17 cellular contexts compared by ENCODE assay signal in genomic region chr17:72900542-72900941, GRCh38.
A peak's percentile ranks its signal among the peaks of the same experiment; 100 is the strongest.
DNase-seq lines count a peak whose midpoint lies in the region; ATAC-seq and TF ChIP-seq lines count a peak whose summit lies in the region.
"Had no signal": no experiment of that assay in that cellular context is flagged by ENCODE, and none has a peak within 500 bp of the region (broad histone marks: within the 10 kb centered on the region; RNA-seq: fewer than 3 reads in every experiment).

No MANE protein-coding gene starts in this region.

- POLR2A ChIA-PET in activated CD4-positive, alpha-beta T cell treated with anti-CD3 and anti-CD28 coated beads for 36 hours (lab: Charles Lee): no interaction called here

- no peaks in the 10 kb centered on the region for H3K27me3 Mint-ChIP-seq in brain
- no peaks in the 10 kb centered on the region for H3K27me3 Mint-ChIP-seq in activated T-cell treated with anti-CD3 and anti-CD28 coated beads, Interleukin-2, amount 50 U/mL, for 4 hours (ENCODE audit: low read depth)
- H3K27me3 Mint-ChIP-seq in activated CD4-positive, alpha-beta T cell treated with anti-CD3 and anti-CD28 coated beads for 36 hours: no peaks in the 10 kb centered on the region

- peak overlapping the region; percentile 47 for H3K4me3 ChIP-seq in BLaER1

- H3K27ac Mint-ChIP-seq in brain: peak overlapping the region; percentile 16 to 94 (median 70)
- no peak overlapping the region for H3K27ac Mint-ChIP-seq in activated CD4-positive, alpha-beta T cell treated with anti-CD3 and anti-CD28 coated beads for 36 hours

- peak overlapping the region; percentile 97 for H3K27ac ChIP-seq in BLaER1

- H3K27me3 ChIP-seq in BLaER1: no peaks in the 10 kb centered on the region
- H3K27me3 ChIP-seq: BE2C had no signal

- no peak for ATAC-seq in activated T-cell treated with anti-CD3 and anti-CD28 coated beads, Interleukin-2, amount 50 U/mL, for 4 hours
- ATAC-seq in left cardiac atrium: no peak
- ATAC-seq in activated CD4-positive, alpha-beta T cell treated with anti-CD3 and anti-CD28 coated beads for 36 hours: no peak
- ATAC-seq: Right ventricle myocardium inferior had no signal

- peaks cover 94% of the 10 kb centered on the region for H3K4me1 ChIP-seq in BLaER1

- H3K36me3 ChIP-seq in BLaER1: 0 out of 2 replicates have a peak, but pooled peaks cover 8% of the 10 kb centered on the region
- H3K36me3 ChIP-seq: BE2C had no signal

- peaks cover 3% of the 10 kb centered on the region; the same call in 1 of the 2 replicates for H3K9me3 ChIP-seq in BLaER1
- H3K9me3 ChIP-seq: BE2C had no signal

- no peak for TF ChIP-seq CTCF in brain (conservative IDR thresholded peaks at IDR 0.05)

- no peaks in the 10 kb centered on the region for H4K20me1 ChIP-seq in BLaER1

- peak overlapping the region in 1 of 5 experiments; percentile 4 for H3K4me3 Mint-ChIP-seq in brain
- no peak overlapping the region for H3K4me3 Mint-ChIP-seq in activated T-cell treated with anti-CD3 and anti-CD28 coated beads, Interleukin-2, amount 50 U/mL, for 4 hours
- H3K4me3 Mint-ChIP-seq in activated CD4-positive, alpha-beta T cell treated with anti-CD3 and anti-CD28 coated beads for 36 hours: no peak overlapping the region

- H3K9ac ChIP-seq in BLaER1: peak overlapping the region; percentile 79

- peaks cover 0 to 6% (median 3%) of the 10 kb centered on the region in 5 experiments for H3K9me3 Mint-ChIP-seq in brain
- H3K9me3 Mint-ChIP-seq in activated T-cell treated with anti-CD3 and anti-CD28 coated beads, Interleukin-2, amount 50 U/mL, for 4 hours: no peaks in the 10 kb centered on the region
- no peaks in the 10 kb centered on the region for H3K9me3 Mint-ChIP-seq in activated CD4-positive, alpha-beta T cell treated with anti-CD3 and anti-CD28 coated beads for 36 hours (ENCODE audit: low read depth)

- DNase-seq in COLO668 (lab: John Stamatoyannopoulos, UW; ENCODE audit: unreplicated experiment) (peak; percentile 23), NCI-H1436 treated with DMSO at 0.1 percent for 48 hours (lab: John Stamatoyannopoulos, UW) (peak; percentile 46), posterior cingulate gyrus (no peak), left cardiac atrium (no peak)
- no peak for DNase-seq in activated T-cell treated with anti-CD3 and anti-CD28 coated beads, Interleukin-2, amount 50 U/mL, for 4 hours
- no peak for DNase-seq in activated CD4-positive, alpha-beta T cell treated with anti-CD3 and anti-CD28 coated beads for 36 hours
- DNase-seq: BE2C, DMS153, EL, H7, MM.1S, NCI-H146, NCI-H2107, NCI-H510A treated with DMSO at 0.1 percent for 48 hours had no signal

- intact Hi-C loops in posterior cingulate gyrus (cut with DNase I): no loop called here
- intact Hi-C loops in left cardiac atrium (cut with DNase I): no loop called here
- intact Hi-C loops in activated CD4-positive, alpha-beta T cell treated with anti-CD3 and anti-CD28 coated beads for 36 hours (cut with DNase I, micrococcal nuclease): no loop called here

- no peaks in the 10 kb centered on the region for H3K36me3 Mint-ChIP-seq in brain
- peaks cover 24% of the 10 kb centered on the region for H3K36me3 Mint-ChIP-seq in activated T-cell treated with anti-CD3 and anti-CD28 coated beads, Interleukin-2, amount 50 U/mL, for 4 hours (ENCODE audit: insufficient read depth)
- H3K36me3 Mint-ChIP-seq in activated CD4-positive, alpha-beta T cell treated with anti-CD3 and anti-CD28 coated beads for 36 hours (ENCODE audit: low read depth): peaks cover 4% of the 10 kb centered on the region

- H3K4me1 Mint-ChIP-seq in brain: peaks cover 37% of the 10 kb centered on the region
- H3K4me1 Mint-ChIP-seq in activated T-cell treated with anti-CD3 and anti-CD28 coated beads, Interleukin-2, amount 50 U/mL, for 4 hours (ENCODE audit: low read depth): no peaks in the 10 kb centered on the region
- no peaks in the 10 kb centered on the region for H3K4me1 Mint-ChIP-seq in activated CD4-positive, alpha-beta T cell treated with anti-CD3 and anti-CD28 coated beads for 36 hours

- H3K4me2 ChIP-seq in BLaER1: peak overlapping the region; percentile 92

- CTCF ChIA-PET in activated CD4-positive, alpha-beta T cell treated with anti-CD3 and anti-CD28 coated beads for 36 hours (lab: Charles Lee): no interaction called here

Comparison
In these comparisons a context has a peak if more than half of its experiments do, and no peak if none do; other contexts are left out.
1. DNase-seq: peak in COLO668 (single experiment) and NCI-H1436 treated with DMSO at 0.1 percent for 48 hours (single experiment); none in posterior cingulate gyrus (0 of 10), activated T-cell treated with anti-CD3 and anti-CD28 coated beads, Interleukin-2, amount 50 U/mL, for 4 hours (single experiment), left cardiac atrium (single experiment) and activated CD4-positive, alpha-beta T cell treated with anti-CD3 and anti-CD28 coated beads for 36 hours (single experiment).